10 cellular contexts compared by ENCODE assay signal in the genomic region with DNA sequence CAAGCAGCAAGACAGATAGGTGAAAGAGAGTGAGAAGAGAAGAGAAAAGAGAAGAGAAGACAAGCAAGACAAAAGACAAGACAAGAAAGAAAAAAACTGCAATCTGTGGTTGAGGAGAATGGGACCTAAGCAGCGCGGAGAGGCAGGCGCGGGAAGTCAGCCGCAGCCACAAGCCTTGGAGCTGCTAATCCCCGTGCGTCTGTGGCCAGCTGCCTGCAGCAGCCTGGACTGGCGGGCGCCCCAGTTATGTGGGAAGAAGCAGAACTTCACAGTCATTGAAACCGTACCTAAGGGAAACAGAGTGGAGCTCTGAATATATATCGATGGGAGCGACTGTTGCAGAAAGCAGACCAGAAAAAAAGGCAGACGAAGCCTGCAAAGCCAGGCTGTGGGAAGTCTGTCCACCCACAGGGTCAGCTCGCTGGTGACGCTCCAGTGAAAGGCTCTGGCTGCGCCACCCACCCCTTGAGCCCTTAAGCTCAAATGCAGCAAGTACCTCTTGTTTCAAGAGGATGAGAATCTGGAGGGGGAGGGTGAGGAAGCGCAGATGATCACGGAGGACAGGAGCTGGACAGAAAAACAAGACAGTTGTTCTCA. TPM values are rescaled to one million over a fixed set of nuclear protein-coding genes. Genes with fewer than 3 reads are reported as not detected.
A peak's percentile ranks its signal among the peaks of the same experiment; 100 is the strongest.
DNase-seq lines count a peak whose midpoint lies in the region; ATAC-seq, FAIRE-seq and TF ChIP-seq lines count a peak whose summit lies in the region.
"Had no signal": no experiment of that assay in that cellular context is flagged by ENCODE, and none has a peak within 500 bp of the region (broad histone marks: within the 10 kb centered on the region; RNA-seq: fewer than 3 reads in every experiment).

No MANE protein-coding gene starts in this region.

- H3K36me3 Mint-ChIP-seq in memory B cell = no peaks in the 10 kb centered on the region
- no peaks in the 10 kb centered on the region for H3K36me3 Mint-ChIP-seq in stimulated activated effector memory CD8-positive, alpha-beta T cell treated with anti-CD3 and anti-CD28 coated beads, Interleukin-12 subunit alpha, Interleukin-12 subunit beta, amount 100 ng/mL, for 72 hours

- H2BK120ac ChIP-seq in IMR-90 (ENCODE audit: low read depth, low read length) = no peak overlapping the region

- H3K4me1 Mint-ChIP-seq in memory B cell = peaks cover 3% of the 10 kb centered on the region
- peaks cover 11% of the 10 kb centered on the region for H3K4me1 Mint-ChIP-seq in stimulated activated effector memory CD8-positive, alpha-beta T cell treated with anti-CD3 and anti-CD28 coated beads, Interleukin-12 subunit alpha, Interleukin-12 subunit beta, amount 100 ng/mL, for 72 hours

- H4K8ac ChIP-seq in IMR-90 (ENCODE audit: low read depth in 2 of 2, low read length in 2 of 2) = no peak overlapping the region

- in situ Hi-C loops in IMR-90 (cut with MboI; ENCODE audit: low sequenced_read_pairs) (no loop called here), K562 (cut with MboI) (no loop called here)

- H2BK5ac ChIP-seq in IMR-90 (ENCODE audit: low read depth, low read length, poor library complexity, severe bottlenecking) = no peak overlapping the region

- H2BK15ac ChIP-seq in IMR-90 (ENCODE audit: low read depth, low read length) = no peak overlapping the region

- H3K14ac ChIP-seq in IMR-90 (replicated peaks; ENCODE audit: low read depth, low read length) = no peak overlapping the region

- no peak overlapping the region for H3K56ac ChIP-seq in IMR-90 (ENCODE audit: extremely low read depth, insufficient read depth, low read length)

- H3K9ac ChIP-seq in IMR-90 (ENCODE audit: low read depth, low read length) = no peak overlapping the region
- no peak overlapping the region for H3K9ac ChIP-seq in K562 (ENCODE audit: insufficient read depth in 1 of 2, low read depth in 2 of 2, low read length in 2 of 2)
- H3K9ac ChIP-seq: BLaER1 had no signal

- TF ChIP-seq POLR2A in IMR-90 (IDR thresholded peaks at IDR 0.05; ENCODE audit: low read depth, low read length) (no peak), K562 (conservative IDR thresholded peaks at IDR 0.05) (no peak)

- H4K20me1 ChIP-seq in IMR-90 (ENCODE audit: insufficient read depth, low read length) (no peaks in the 10 kb centered on the region; the same call in 1 of the 2 replicates), K562 (replicated peaks; ENCODE audit: control insufficient read depth, insufficient read depth, low read length) (no peaks in the 10 kb centered on the region)
- H4K20me1 ChIP-seq: BLaER1 had no signal

- CTCF ChIA-PET in IMR-90 (lab: Yijun Ruan, JAX) (no interaction called here), K562 (lab: Yijun Ruan, JAX; ENCODE audit: low intra/inter-chr PET ratio) (no interaction called here)

- no peaks in the 10 kb centered on the region for H3K4me1 ChIP-seq in IMR-90 (ENCODE audit: control insufficient read depth, insufficient read depth, low read length)
- H3K4me1 ChIP-seq in K562 (replicated peaks in 1 of 2; ENCODE audit: control insufficient read depth in 2 of 2, insufficient read depth in 2 of 2, low read length in 2 of 2) = peaks cover 0 to 4% of the 10 kb centered on the region in 2 experiments; a peak in 1 of 5 replicates
- H3K4me1 ChIP-seq: BLaER1 had no signal

- no peaks in the 10 kb centered on the region for H3K36me3 ChIP-seq in IMR-90 (ENCODE audit: control insufficient read depth, insufficient read depth, low read length)
- H3K36me3 ChIP-seq in K562 (ENCODE audit: control insufficient read depth, insufficient read depth, low read length) = no peaks in the 10 kb centered on the region
- H3K36me3 ChIP-seq: BLaER1 had no signal

- H2BK20ac ChIP-seq in IMR-90 (ENCODE audit: low read depth, low read length) = no peak overlapping the region

- no TSS peak for BruUV-seq in IMR-90 (replicated peaks; lab: Mats Ljungman, UMichigan)
- BruUV-seq in K562 (replicated peaks; lab: Mats Ljungman, UMichigan) = no TSS peak

- no peaks in the 10 kb centered on the region for H3K9me3 Mint-ChIP-seq in memory B cell
- no peaks in the 10 kb centered on the region for H3K9me3 Mint-ChIP-seq in stimulated activated effector memory CD8-positive, alpha-beta T cell treated with anti-CD3 and anti-CD28 coated beads, Interleukin-12 subunit alpha, Interleukin-12 subunit beta, amount 100 ng/mL, for 72 hours
- H3K9me3 Mint-ChIP-seq: activated T-cell treated with anti-CD3 and anti-CD28 coated beads, Interleukin-2, amount 50 U/mL, for 24 hours had no signal

- dilution Hi-C loops in IMR-90 (cut with HindIII; ENCODE audit: low sequenced_read_pairs, unreplicated experiment) = no loop called here

- H4K5ac ChIP-seq in IMR-90 (ENCODE audit: low read depth, low read length) = no peak overlapping the region

- no peak overlapping the region for H3K18ac ChIP-seq in IMR-90 (ENCODE audit: low read depth, low read length)

- H3K27ac Mint-ChIP-seq in memory B cell = no peak overlapping the region
- H3K27ac Mint-ChIP-seq in stimulated activated effector memory CD8-positive, alpha-beta T cell treated with anti-CD3 and anti-CD28 coated beads, Interleukin-12 subunit alpha, Interleukin-12 subunit beta, amount 100 ng/mL, for 72 hours = no peak overlapping the region
- H3K27ac Mint-ChIP-seq: activated T-cell treated with anti-CD3 and anti-CD28 coated beads, Interleukin-2, amount 50 U/mL, for 24 hours had no signal

- intact Hi-C loops in IMR-90 (cut with micrococcal nuclease) = no loop called here
- intact Hi-C loops in K562 (cut with micrococcal nuclease) = no loop called here

- H3K79me2 ChIP-seq in K562 (ENCODE audit: control insufficient read depth, insufficient read depth, low read length) = no peaks in the 10 kb centered on the region

- H3K9me3 ChIP-seq in IMR-90 (ENCODE audit: control insufficient read depth, insufficient read depth, low read length) (no peaks in the 10 kb centered on the region), K562 (replicated peaks; ENCODE audit: control insufficient read depth, insufficient read depth, low read depth, low read length) (no peaks in the 10 kb centered on the region)
- H3K9me3 ChIP-seq: BLaER1 had no signal

- no peak for ATAC-seq in IMR-90 (ENCODE audit: low read depth)
- peak; percentile 31; the same call in 1 of the 3 replicates for ATAC-seq in K562
- no peak for ATAC-seq in memory B cell (ENCODE audit: low read depth)
- no peak for ATAC-seq in stimulated activated effector memory CD8-positive, alpha-beta T cell treated with anti-CD3 and anti-CD28 coated beads, Interleukin-12 subunit alpha, Interleukin-12 subunit beta, amount 100 ng/mL, for 72 hours

- WGBS in IMR-90 (ENCODE audit: extremely low coverage in 2 of 2, insufficient read length in 1 of 2), 2 experiments = 34% methylated on average over 8 of the region's 18 CpGs; no CpG with 5 or more reads in 1 of the 2 experiments
- WGBS in K562 (ENCODE audit: insufficient coverage, low coverage, missing lambda C conversion rate) = 0% methylated on average over 17 of the region's 18 CpGs

- H2AFZ ChIP-seq in IMR-90 (replicated peaks; ENCODE audit: low read length, poor library complexity) (peak overlapping the region; percentile 70), K562 (ENCODE audit: low read depth, low read length) (no peak overlapping the region)

- no peak for TF ChIP-seq RAD21 in IMR-90 (IDR thresholded peaks at IDR 0.05; ENCODE audit: low read length)
- TF ChIP-seq RAD21 in K562 (CRISPR knock-in tag; conservative IDR thresholded peaks at IDR 0.05 in 1 of 2, IDR thresholded peaks at IDR 0.05 in 1 of 2) = no peak

- H3K23ac ChIP-seq in IMR-90 (ENCODE audit: low read depth, low read length) = no peak overlapping the region

- peaks cover 6% of the 10 kb centered on the region for H3K27me3 Mint-ChIP-seq in memory B cell

- POLR2A ChIA-PET in IMR-90 (lab: Charles Lee; ENCODE audit: unreplicated experiment) = no interaction called here
- POLR2A ChIA-PET in K562 (lab: Yijun Ruan, JAX) = interaction anchor here (0.8 kb wide), 1 partner anchor 60 kb away, joined by 3 read pairs; no protein-coding TSS in a partner anchor

- H3K27ac ChIP-seq in IMR-90 (ENCODE audit: insufficient read depth, low read length) (no peak overlapping the region), K562 (ENCODE audit: extremely low read depth, low read depth, low read length) (no peak overlapping the region)
- H3K27ac ChIP-seq: BLaER1 had no signal

- H3K9me1 ChIP-seq in IMR-90 (ENCODE audit: insufficient read depth, low read length) (no peaks in the 10 kb centered on the region), K562 (ENCODE audit: control insufficient read depth, insufficient read depth, low read length) (no peaks in the 10 kb centered on the region)

- no peak overlapping the region for H2AK9ac ChIP-seq in IMR-90 (replicated peaks; ENCODE audit: low read depth, low read length, poor library complexity)

- no peak overlapping the region for H2AK5ac ChIP-seq in IMR-90 (ENCODE audit: low read depth, low read length)

- TF ChIP-seq CTCF in IMR-90 (conservative IDR thresholded peaks at IDR 0.05; ENCODE audit: low read depth, low read length) (no peak), K562 (IDR thresholded peaks at IDR 0.05 in 2 of 3, conservative IDR thresholded peaks at IDR 0.05 in 1 of 3; ENCODE audit: insufficient read depth in 2 of 3, low read depth in 1 of 3, low read length in 3 of 3) (no peak)

- H3K79me1 ChIP-seq in IMR-90 (ENCODE audit: low read depth in 1 of 2, low read length in 2 of 2) = no peaks in the 10 kb centered on the region

- H3K27me3 ChIP-seq in IMR-90 (ENCODE audit: control insufficient read depth, insufficient read depth, low read length) (peaks cover 14% of the 10 kb centered on the region), K562 (ENCODE audit: control insufficient read depth in 2 of 2, insufficient read depth in 2 of 2, low read length in 2 of 2) (peaks cover 0 to 16% of the 10 kb centered on the region in 2 experiments; a peak in 2 of 5 replicates)

- no peak for FAIRE-seq in K562 (lab: Jason Lieb, UNC)

- peak overlapping the region; percentile 25 for H3K4me3 Mint-ChIP-seq in memory B cell
- H3K4me3 Mint-ChIP-seq in stimulated activated effector memory CD8-positive, alpha-beta T cell treated with anti-CD3 and anti-CD28 coated beads, Interleukin-12 subunit alpha, Interleukin-12 subunit beta, amount 100 ng/mL, for 72 hours = no peak overlapping the region
- H3K4me3 Mint-ChIP-seq: activated T-cell treated with anti-CD3 and anti-CD28 coated beads, Interleukin-2, amount 50 U/mL, for 24 hours had no signal

- H3K4me2 ChIP-seq in IMR-90 (ENCODE audit: low read depth, low read length) (0 out of 2 replicates have a peak overlapping the region, but pooled peaks have one; percentile 37), K562 (ENCODE audit: insufficient read depth, low read length) (no peak overlapping the region)
- H3K4me2 ChIP-seq: BLaER1 had no signal

- DNase-seq in AG08395 (ENCODE audit: low spot score) = peak; percentile 20
- DNase-seq in IMR-90 = no peak
- DNase-seq in K562 (ENCODE audit: extremely low read depth in 1 of 4, low spot score in 3 of 4) = no peak
- no peak for DNase-seq in memory B cell (ENCODE audit: low spot score in 2 of 2)
- no peak for DNase-seq in T-helper 9 cell
- no peak for DNase-seq in cerebellum (ENCODE audit: low spot score)
- no peak for DNase-seq in stimulated activated effector memory CD8-positive, alpha-beta T cell treated with anti-CD3 and anti-CD28 coated beads, Interleukin-12 subunit alpha, Interleukin-12 subunit beta, amount 100 ng/mL, for 72 hours (ENCODE audit: low spot score in 2 of 2)
- DNase-seq in NCI-H187 treated with DMSO at 0.1 percent for 48 hours (lab: John Stamatoyannopoulos, UW) = no peak
- DNase-seq: activated T-cell treated with anti-CD3 and anti-CD28 coated beads, Interleukin-2, amount 50 U/mL, for 24 hours had no signal

- no peak for TF ChIP-seq EP300 in K562 (IDR thresholded peaks at IDR 0.05; ENCODE audit: low read length)

- H3K4ac ChIP-seq in IMR-90 (ENCODE audit: low read depth, low read length) = no peak overlapping the region

- H3K4me3 ChIP-seq in IMR-90 (ENCODE audit: insufficient read depth, low read depth, low read length) = no peak overlapping the region
- no peak overlapping the region for H3K4me3 ChIP-seq in K562
- H3K4me3 ChIP-seq: BLaER1 had no signal

- no peak overlapping the region for H4K91ac ChIP-seq in IMR-90 (ENCODE audit: insufficient read depth, low read depth, low read length)

RNA-seq across cellular contexts. Expression of gene KCNE5, which starts 24.8 kb away (rescaled TPM):
- total RNA-seq in IMR-90 (2012; rRNA removed) = 0.18 and 0.28 TPM in 2 replicates
- 0.15 and 0.17 TPM in 2 replicates for polyA plus RNA-seq in IMR-90 (2012; rRNA removed)
- 0.05 TPM in 1 of 2 replicates, not detected in the other for polyA plus RNA-seq in IMR-90 (2012; cell fraction: cytosol; rRNA removed)
- 0.88 and 1.6 TPM in 2 replicates for polyA plus RNA-seq in IMR-90 (2012; cell fraction: nucleus; rRNA removed; ENCODE audit: low replicate concordance)
- total RNA-seq in K562 (2011; cell fraction: chromatin; rRNA removed; ENCODE audit: low replicate concordance) = 0.56 and 0.60 TPM in 2 replicates
- total RNA-seq in K562 (2011; cell fraction: nucleolus; rRNA removed) = 0.33 and 0.39 TPM in 2 replicates
- 0.81 TPM in 1 of 2 replicates, not detected in the other for total RNA-seq in K562 (2011; cell fraction: nucleoplasm; rRNA removed)
- 0.29 TPM in 1 of 2 replicates, not detected in the other for total RNA-seq in K562 (2014; rRNA removed)
- 0.32 and 0.36 TPM in 2 replicates for total RNA-seq in K562 (2014; rRNA removed; fragmentation: Illumina TruSeq; extraction: Trizol)
- 0.11 and 0.29 TPM in 2 replicates for total RNA-seq in K562 (2015; rRNA removed; fragmentation: Illumina TruSeq; extraction: Trizol)
- 0.36 and 0.38 TPM in 2 replicates for total RNA-seq in K562 (2021)
- 0.09 and 0.21 TPM in 2 replicates for polyA plus RNA-seq in K562 (2011; rRNA removed)
- 0.06 and 0.21 TPM in 2 replicates for polyA plus RNA-seq in K562 (2011; cell fraction: cytosol; rRNA removed)
- polyA plus RNA-seq in K562 (2011; cell fraction: nucleus; rRNA removed) = 0.21 and 0.81 TPM in 2 replicates
- polyA plus RNA-seq in K562 (2012) = 0.25 and 0.46 TPM in 2 replicates
- 0.14 and 0.21 TPM in 2 replicates for polyA plus RNA-seq in K562 (2014; fragmentation: Illumina TruSeq; extraction: Trizol)
- under 1 TPM; 0.08 to 0.15 TPM for polyA plus RNA-seq in K562 (2014; fragmentation: Nextera tagmentation; extraction: Ambion mirVana)
- polyA plus RNA-seq in K562 (2014; rRNA removed) = 0.13 TPM in 1 of 2 replicates, not detected in the other
- polyA minus RNA-seq in K562 (2011; rRNA and poly(A)+ RNA removed) = not detected in 2 replicates
- 0.57 TPM in 1 of 2 replicates, not detected in the other for polyA minus RNA-seq in K562 (2011; cell fraction: cytosol; rRNA and poly(A)+ RNA removed)
- polyA minus RNA-seq in K562 (2011; cell fraction: nucleus; rRNA and poly(A)+ RNA removed) = 0.33 and 0.67 TPM in 2 replicates
- 4.6 TPM for total RNA-seq in cerebellum
